ENCODE assay signal across 1 cellular context in the genomic region with DNA sequence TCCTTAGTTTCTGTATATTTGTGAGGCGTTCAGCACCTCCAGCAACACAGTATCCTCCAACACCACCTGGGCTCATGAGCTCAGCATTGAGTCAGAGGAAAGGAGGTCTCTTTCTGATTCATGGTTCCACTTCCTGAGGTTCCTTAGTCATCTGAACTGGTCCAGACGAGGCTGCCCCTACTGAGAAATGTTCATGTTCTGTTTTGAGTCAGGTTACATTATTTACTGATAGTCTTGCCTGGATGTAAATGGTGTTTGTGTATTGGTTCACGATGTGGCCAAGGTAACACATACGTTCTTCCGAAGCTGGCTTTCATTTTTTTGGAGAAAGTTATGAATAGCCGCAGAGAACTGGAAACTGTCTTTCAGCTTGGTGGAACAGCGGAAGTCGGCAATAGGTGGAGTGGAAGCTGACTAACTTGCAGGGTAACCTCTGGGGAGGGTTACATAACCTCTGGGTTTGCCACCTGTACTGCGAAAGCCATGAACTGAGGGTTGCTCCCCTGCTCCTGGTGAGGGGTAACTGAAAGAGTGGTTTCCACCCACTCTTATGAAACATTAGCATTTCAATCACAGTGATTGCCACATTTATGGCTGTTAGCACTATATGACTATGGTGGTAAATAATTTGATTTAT.
TF ChIP-seq lines count a peak whose summit lies in the region.

No MANE protein-coding gene starts in this region.

TF ChIP-seq in GM12878, 131 proteins besides CTCF, POLR2A, EP300 and RAD21 (continued from another document and continues in another):
- TF ChIP-seq E4F1 (IDR thresholded peaks at IDR 0.05; ENCODE audit: borderline replicate concordance, partially characterized antibody) (no peak), CHD4 (IDR thresholded peaks at IDR 0.05) (no peak), MYB (IDR thresholded peaks at IDR 0.05; ENCODE audit: borderline replicate concordance, low read depth, low read length) (no peak), KLF5 (IDR thresholded peaks at IDR 0.05; ENCODE audit: partially characterized antibody) (no peak), CREB1 (IDR thresholded peaks at IDR 0.05; ENCODE audit: low read depth) (peak; percentile 86), SMAD5 (IDR thresholded peaks at IDR 0.05; ENCODE audit: low read depth) (no peak), E2F4 (IDR thresholded peaks at IDR 0.05; ENCODE audit: low read depth, low read length) (no peak), ZNF207 (IDR thresholded peaks at IDR 0.05; ENCODE audit: borderline replicate concordance) (no peak), ZBED1 (IDR thresholded peaks at IDR 0.05; ENCODE audit: borderline replicate concordance) (peak; percentile 75; the same call in 1 of the 2 replicates), ASH2L (IDR thresholded peaks at IDR 0.05; ENCODE audit: borderline replicate concordance, low read depth) (no peak), SP1 (IDR thresholded peaks at IDR 0.05; ENCODE audit: low read depth, low read length) (peak; percentile 5), ZNF24 (IDR thresholded peaks at IDR 0.05) (no peak), NR2C1 (IDR thresholded peaks at IDR 0.05) (no peak), SMAD1 (IDR thresholded peaks at IDR 0.05; ENCODE audit: low read depth, partially characterized antibody) (no peak), POU2F2 (IDR thresholded peaks at IDR 0.05; ENCODE audit: borderline replicate concordance, low read depth, low read length) (no peak), PML (IDR thresholded peaks at IDR 0.05; ENCODE audit: low read length) (0 out of 2 replicates have a peak, but pooled peaks have one; percentile 39), TCF12 (IDR thresholded peaks at IDR 0.05; ENCODE audit: low read depth, low read length) (peak; percentile 64), CREM (IDR thresholded peaks at IDR 0.05; ENCODE audit: low read depth) (peak; percentile 79), SIX5 (IDR thresholded peaks at IDR 0.05; ENCODE audit: low read depth, low read length, severe bottlenecking) (no peak), POLR2AphosphoS5 (IDR thresholded peaks at IDR 0.05; ENCODE audit: low read length) (no peak), NBN (IDR thresholded peaks at IDR 0.05) (no peak), SKIL (IDR thresholded peaks at IDR 0.05; ENCODE audit: low read depth, poor library complexity, severe bottlenecking) (peak; percentile 81), ATF2 (IDR thresholded peaks at IDR 0.05; ENCODE audit: low read length) (peak; percentile 74; the same call in 1 of the 2 replicates), BCL11A (IDR thresholded peaks at IDR 0.05; ENCODE audit: low read depth, low read length) (peak; percentile 48; the same call in 1 of the 2 replicates), MEF2A (IDR thresholded peaks at IDR 0.05; ENCODE audit: insufficient read depth, low read depth, low read length) (0 out of 2 replicates have a peak, but pooled peaks have one; percentile 43), USF1 (IDR thresholded peaks at IDR 0.05; ENCODE audit: borderline replicate concordance, extremely low read length, insufficient read depth, low read depth, low read length) (no peak), SMC3 (IDR thresholded peaks at IDR 0.05; ENCODE audit: borderline replicate concordance, low read length) (no peak), CEBPB (IDR thresholded peaks at IDR 0.05; ENCODE audit: borderline replicate concordance in 1 of 2, low read depth in 2 of 2, low read length in 2 of 2) (no peak; a peak in 1 of 4 replicates), MTA2 (IDR thresholded peaks at IDR 0.05; ENCODE audit: low read depth) (peak; percentile 36; the same call in 1 of the 2 replicates), NR2F1 (conservative IDR thresholded peaks at IDR 0.05) (peak; percentile 78), EZH2 (IDR thresholded peaks at IDR 0.05; ENCODE audit: borderline replicate concordance, control insufficient read depth, low read depth, low read length) (no peak), RUNX3 (IDR thresholded peaks at IDR 0.05; ENCODE audit: low read length) (peak; percentile 69)
- TF ChIP-seq, protein P1, sequence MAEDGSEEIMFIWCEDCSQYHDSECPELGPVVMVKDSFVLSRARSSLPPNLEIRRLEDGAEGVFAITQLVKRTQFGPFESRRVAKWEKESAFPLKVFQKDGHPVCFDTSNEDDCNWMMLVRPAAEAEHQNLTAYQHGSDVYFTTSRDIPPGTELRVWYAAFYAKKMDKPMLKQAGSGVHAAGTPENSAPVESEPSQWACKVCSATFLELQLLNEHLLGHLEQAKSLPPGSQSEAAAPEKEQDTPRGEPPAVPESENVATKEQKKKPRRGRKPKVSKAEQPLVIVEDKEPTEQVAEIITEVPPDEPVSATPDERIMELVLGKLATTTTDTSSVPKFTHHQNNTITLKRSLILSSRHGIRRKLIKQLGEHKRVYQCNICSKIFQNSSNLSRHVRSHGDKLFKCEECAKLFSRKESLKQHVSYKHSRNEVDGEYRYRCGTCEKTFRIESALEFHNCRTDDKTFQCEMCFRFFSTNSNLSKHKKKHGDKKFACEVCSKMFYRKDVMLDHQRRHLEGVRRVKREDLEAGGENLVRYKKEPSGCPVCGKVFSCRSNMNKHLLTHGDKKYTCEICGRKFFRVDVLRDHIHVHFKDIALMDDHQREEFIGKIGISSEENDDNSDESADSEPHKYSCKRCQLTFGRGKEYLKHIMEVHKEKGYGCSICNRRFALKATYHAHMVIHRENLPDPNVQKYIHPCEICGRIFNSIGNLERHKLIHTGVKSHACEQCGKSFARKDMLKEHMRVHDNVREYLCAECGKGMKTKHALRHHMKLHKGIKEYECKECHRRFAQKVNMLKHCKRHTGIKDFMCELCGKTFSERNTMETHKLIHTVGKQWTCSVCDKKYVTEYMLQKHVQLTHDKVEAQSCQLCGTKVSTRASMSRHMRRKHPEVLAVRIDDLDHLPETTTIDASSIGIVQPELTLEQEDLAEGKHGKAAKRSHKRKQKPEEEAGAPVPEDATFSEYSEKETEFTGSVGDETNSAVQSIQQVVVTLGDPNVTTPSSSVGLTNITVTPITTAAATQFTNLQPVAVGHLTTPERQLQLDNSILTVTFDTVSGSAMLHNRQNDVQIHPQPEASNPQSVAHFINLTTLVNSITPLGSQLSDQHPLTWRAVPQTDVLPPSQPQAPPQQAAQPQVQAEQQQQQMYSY (CRISPR knock-in tag; IDR thresholded peaks at IDR 0.05): no peak
- TF ChIP-seq, protein P2, sequence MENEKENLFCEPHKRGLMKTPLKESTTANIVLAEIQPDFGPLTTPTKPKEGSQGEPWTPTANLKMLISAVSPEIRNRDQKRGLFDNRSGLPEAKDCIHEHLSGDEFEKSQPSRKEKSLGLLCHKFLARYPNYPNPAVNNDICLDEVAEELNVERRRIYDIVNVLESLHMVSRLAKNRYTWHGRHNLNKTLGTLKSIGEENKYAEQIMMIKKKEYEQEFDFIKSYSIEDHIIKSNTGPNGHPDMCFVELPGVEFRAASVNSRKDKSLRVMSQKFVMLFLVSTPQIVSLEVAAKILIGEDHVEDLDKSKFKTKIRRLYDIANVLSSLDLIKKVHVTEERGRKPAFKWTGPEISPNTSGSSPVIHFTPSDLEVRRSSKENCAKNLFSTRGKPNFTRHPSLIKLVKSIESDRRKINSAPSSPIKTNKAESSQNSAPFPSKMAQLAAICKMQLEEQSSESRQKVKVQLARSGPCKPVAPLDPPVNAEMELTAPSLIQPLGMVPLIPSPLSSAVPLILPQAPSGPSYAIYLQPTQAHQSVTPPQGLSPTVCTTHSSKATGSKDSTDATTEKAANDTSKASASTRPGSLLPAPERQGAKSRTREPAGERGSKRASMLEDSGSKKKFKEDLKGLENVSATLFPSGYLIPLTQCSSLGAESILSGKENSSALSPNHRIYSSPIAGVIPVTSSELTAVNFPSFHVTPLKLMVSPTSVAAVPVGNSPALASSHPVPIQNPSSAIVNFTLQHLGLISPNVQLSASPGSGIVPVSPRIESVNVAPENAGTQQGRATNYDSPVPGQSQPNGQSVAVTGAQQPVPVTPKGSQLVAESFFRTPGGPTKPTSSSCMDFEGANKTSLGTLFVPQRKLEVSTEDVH (IDR thresholded peaks at IDR 0.05; ENCODE audit: low read depth, partially characterized antibody): no peak
- TF ChIP-seq, protein P3, sequence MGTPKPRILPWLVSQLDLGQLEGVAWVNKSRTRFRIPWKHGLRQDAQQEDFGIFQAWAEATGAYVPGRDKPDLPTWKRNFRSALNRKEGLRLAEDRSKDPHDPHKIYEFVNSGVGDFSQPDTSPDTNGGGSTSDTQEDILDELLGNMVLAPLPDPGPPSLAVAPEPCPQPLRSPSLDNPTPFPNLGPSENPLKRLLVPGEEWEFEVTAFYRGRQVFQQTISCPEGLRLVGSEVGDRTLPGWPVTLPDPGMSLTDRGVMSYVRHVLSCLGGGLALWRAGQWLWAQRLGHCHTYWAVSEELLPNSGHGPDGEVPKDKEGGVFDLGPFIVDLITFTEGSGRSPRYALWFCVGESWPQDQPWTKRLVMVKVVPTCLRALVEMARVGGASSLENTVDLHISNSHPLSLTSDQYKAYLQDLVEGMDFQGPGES (IDR thresholded peaks at IDR 0.05): no peak
- TF ChIP-seq, protein P4, sequence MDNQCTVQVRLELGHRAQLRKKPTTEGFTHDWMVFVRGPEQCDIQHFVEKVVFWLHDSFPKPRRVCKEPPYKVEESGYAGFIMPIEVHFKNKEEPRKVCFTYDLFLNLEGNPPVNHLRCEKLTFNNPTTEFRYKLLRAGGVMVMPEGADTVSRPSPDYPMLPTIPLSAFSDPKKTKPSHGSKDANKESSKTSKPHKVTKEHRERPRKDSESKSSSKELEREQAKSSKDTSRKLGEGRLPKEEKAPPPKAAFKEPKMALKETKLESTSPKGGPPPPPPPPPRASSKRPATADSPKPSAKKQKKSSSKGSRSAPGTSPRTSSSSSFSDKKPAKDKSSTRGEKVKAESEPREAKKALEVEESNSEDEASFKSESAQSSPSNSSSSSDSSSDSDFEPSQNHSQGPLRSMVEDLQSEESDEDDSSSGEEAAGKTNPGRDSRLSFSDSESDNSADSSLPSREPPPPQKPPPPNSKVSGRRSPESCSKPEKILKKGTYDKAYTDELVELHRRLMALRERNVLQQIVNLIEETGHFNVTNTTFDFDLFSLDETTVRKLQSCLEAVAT (IDR thresholded peaks at IDR 0.05): no peak
- TF ChIP-seq, protein P5, sequence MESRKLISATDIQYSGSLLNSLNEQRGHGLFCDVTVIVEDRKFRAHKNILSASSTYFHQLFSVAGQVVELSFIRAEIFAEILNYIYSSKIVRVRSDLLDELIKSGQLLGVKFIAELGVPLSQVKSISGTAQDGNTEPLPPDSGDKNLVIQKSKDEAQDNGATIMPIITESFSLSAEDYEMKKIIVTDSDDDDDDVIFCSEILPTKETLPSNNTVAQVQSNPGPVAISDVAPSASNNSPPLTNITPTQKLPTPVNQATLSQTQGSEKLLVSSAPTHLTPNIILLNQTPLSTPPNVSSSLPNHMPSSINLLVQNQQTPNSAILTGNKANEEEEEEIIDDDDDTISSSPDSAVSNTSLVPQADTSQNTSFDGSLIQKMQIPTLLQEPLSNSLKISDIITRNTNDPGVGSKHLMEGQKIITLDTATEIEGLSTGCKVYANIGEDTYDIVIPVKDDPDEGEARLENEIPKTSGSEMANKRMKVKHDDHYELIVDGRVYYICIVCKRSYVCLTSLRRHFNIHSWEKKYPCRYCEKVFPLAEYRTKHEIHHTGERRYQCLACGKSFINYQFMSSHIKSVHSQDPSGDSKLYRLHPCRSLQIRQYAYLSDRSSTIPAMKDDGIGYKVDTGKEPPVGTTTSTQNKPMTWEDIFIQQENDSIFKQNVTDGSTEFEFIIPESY (IDR thresholded peaks at IDR 0.05): no peak
